1 cellular context compared by ENCODE assay signal in the genomic region with DNA sequence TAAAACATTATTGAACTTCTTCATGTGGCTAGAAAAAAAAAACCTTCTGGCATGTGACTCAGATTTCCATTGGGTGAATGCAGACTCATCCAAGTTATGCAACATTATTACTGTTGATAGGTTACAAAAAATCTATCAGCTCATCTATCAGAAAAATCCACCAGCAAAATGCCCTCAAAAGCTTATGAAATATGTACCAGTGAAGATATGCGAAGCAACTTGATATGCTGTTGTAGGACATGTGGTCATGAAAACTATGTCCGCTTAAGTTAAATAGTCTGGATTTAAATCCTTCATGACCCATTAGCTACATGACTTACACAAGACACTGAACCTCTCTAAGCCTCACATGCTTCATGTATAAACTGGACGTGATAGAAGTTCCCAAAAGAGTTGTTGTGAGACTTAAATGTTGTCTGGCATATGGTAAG.
A peak's percentile ranks its signal among the peaks of the same experiment; 100 is the strongest.
TF ChIP-seq lines count a peak whose summit lies in the region.

No MANE protein-coding gene starts in this region.

TF ChIP-seq in IMR-90, 13 proteins besides CTCF, POLR2A, EP300 and RAD21 (continued from another document):
- no peak for TF ChIP-seq RCOR1 (IDR thresholded peaks at IDR 0.05; ENCODE audit: insufficient replicate concordance, low read length)
- TF ChIP-seq FOS (IDR thresholded peaks at IDR 0.05; ENCODE audit: low read depth, low read length), result peak; percentile 49
- TF ChIP-seq CEBPB (IDR thresholded peaks at IDR 0.05; ENCODE audit: low read depth, low read length), result peak; percentile 93
- TF ChIP-seq NFE2L2 (IDR thresholded peaks at IDR 0.05; ENCODE audit: low read depth, low read length), result peak; percentile 75; the same call in 1 of the 2 replicates
